Comparison of ENCODE assay signal across 8 cellular contexts in genomic region chr4:55853484-55854046, GRCh38. TPM values are rescaled to one million over a fixed set of nuclear protein-coding genes. Genes with fewer than 3 reads are reported as not detected.
DNase-seq lines count a peak whose midpoint lies in the region; ATAC-seq and TF ChIP-seq lines count a peak whose summit lies in the region.

Gene EXOC1 (plus strand): TSS chr4:55853648. CDS start chr4:55858324, 4,676 bp downstream.

- no peaks in the 10 kb centered on the region for H3K9me3 ChIP-seq in ovary
- H3K9me3 ChIP-seq in thyroid gland: no peaks in the 10 kb centered on the region

- intact Hi-C loops in Right ventricle myocardium inferior (cut with DNase I): loop anchor here (5.0 kb wide), 3 partner anchors 94 to 456 kb away; partner anchors contain the start of genes CEP135, CLOCK and TMEM165
- intact Hi-C loops in ovary (cut with DNase I): no loop called here
- intact Hi-C loops in thyroid gland (cut with DNase I): no loop called here

- H3K27me3 ChIP-seq in ovary (no peaks in the 10 kb centered on the region), thyroid gland (no peaks in the 10 kb centered on the region)

- H3K36me3 ChIP-seq in ovary (no peaks in the 10 kb centered on the region), thyroid gland (no peaks in the 10 kb centered on the region)

- ATAC-seq in HG02759 (IDR thresholded peaks at IDR 0.05; ENCODE audit: unreplicated experiment) (peak; percentile 98), Right ventricle myocardium inferior (peak; percentile 99)

- H3K27ac ChIP-seq in ovary (peak within 1 kb of the TSS in 1 of 2 donors; percentile 57), thyroid gland (peak within 1 kb of the TSS; percentile 39 to 76 (median 70))

- 0 to 1% (median 0%) methylated on average over 50 of the region's 50 CpGs for WGBS in ovary, 3 donors
- WGBS in thyroid gland, 2 donors: 0 to 1% methylated on average over 39 to 49 of the region's 50 CpGs

- TF ChIP-seq EP300 in ovary (IDR thresholded peaks at IDR 0.05): no peak

- TF ChIP-seq CTCF in GM12864 (IDR thresholded peaks at IDR 0.05; ENCODE audit: low read depth, low read length, missing control alignments) (no peak), ovary (IDR thresholded peaks at IDR 0.05) (no peak), thyroid gland (IDR thresholded peaks at IDR 0.05) (no peak)

- H3K4me3 ChIP-seq in GM12864 (ENCODE audit: low read depth, low read length) (peak within 1 kb of the TSS; percentile 100), ovary (peak within 1 kb of the TSS; percentile 87), thyroid gland (replicated peaks in 1 of 3) (peak within 1 kb of the TSS; percentile 63 to 97 (median 94))

- H3K4me1 ChIP-seq in ovary (ENCODE audit: insufficient read depth) (peaks cover 5% of the 10 kb centered on the region), thyroid gland (peaks cover 0 to 11% of the 10 kb centered on the region in 2 donors)

- DNase-seq in GM12864 (ENCODE audit: low read depth) (peak; percentile 88), NCI-H1417 (lab: John Stamatoyannopoulos, UW) (peak; percentile 94 to 99 (median 98)), SW 1271 (lab: John Stamatoyannopoulos, UW) (peak; percentile 78 to 92), Right ventricle myocardium inferior (ENCODE audit: missing footprints) (peak; percentile 100), ovary (peak; percentile 98 to 99 (median 99)), thyroid gland (peak; percentile 99)
- DNase-seq in activated naive CD8-positive, alpha-beta T cell treated with anti-CD3 and anti-CD28 coated beads, Interleukin-2, amount 50 U/mL, for 16 hours (ENCODE audit: low read depth, low spot score): peak; percentile 96

- peak; percentile 38 for TF ChIP-seq POLR2A in ovary (IDR thresholded peaks at IDR 0.05)
- TF ChIP-seq POLR2A in thyroid gland (IDR thresholded peaks at IDR 0.05): peak in 1 of 2 donors; percentile 63

RNA-seq across cellular contexts. Expression of gene EXOC1, which starts in this region (rescaled TPM):
- 19.8 TPM for total RNA-seq in Right ventricle myocardium inferior
- 10 to 100 TPM; 20.1 to 32.7 (median 24.1) TPM for total RNA-seq in ovary
- 10 to 100 TPM; 14.6 to 26.5 TPM for polyA plus RNA-seq in ovary
- 10 to 100 TPM; 32.9 to 38.3 (median 34.5) TPM for total RNA-seq in thyroid gland
